Comparison of ENCODE assay signal across 11 cellular contexts in genomic region chr11:130523609-130524008, GRCh38.
A peak's percentile ranks its signal among the peaks of the same experiment; 100 is the strongest.
DNase-seq lines count a peak whose midpoint lies in the region; ATAC-seq and TF ChIP-seq lines count a peak whose summit lies in the region.
"Had no signal": no experiment of that assay in that cellular context is flagged by ENCODE, and none has a peak within 500 bp of the region (broad histone marks: within the 10 kb centered on the region; RNA-seq: fewer than 3 reads in every experiment).

No MANE protein-coding gene starts in this region.

- H3K9ac ChIP-seq in HUES64 (ENCODE audit: low read depth, low read length), result peak overlapping the region; percentile 4; the same call in 1 of the 2 replicates
- H3K9ac ChIP-seq in endodermal cell (ENCODE audit: extremely low read depth, low read length, poor library complexity, severe bottlenecking), result no peak overlapping the region
- H3K9ac ChIP-seq in mesendoderm (ENCODE audit: low read length), result no peak overlapping the region

- TF ChIP-seq CTCF in endodermal cell (conservative IDR thresholded peaks at IDR 0.05) (no peak), lung (IDR thresholded peaks at IDR 0.05; ENCODE audit: control extremely low read depth, extremely low read depth) (no peak)

- H3K56ac ChIP-seq in mesendoderm (ENCODE audit: low read length), result no peak overlapping the region

- ATAC-seq in lung (ENCODE audit: insufficient read depth, low FRiP score), result no peak
- no peak for ATAC-seq in GM19023 (IDR thresholded peaks at IDR 0.05; ENCODE audit: unreplicated experiment)

- WGBS in HUES64, result 44% methylated on average over 10 of the region's 10 CpGs
- WGBS in endodermal cell (ENCODE audit: insufficient coverage in 1 of 2, insufficient read length in 1 of 2), 2 experiments, result 73 to 74% methylated on average over 5 to 10 of the region's 10 CpGs
- 81 to 90% methylated on average over 10 of the region's 10 CpGs for WGBS in lung, 2 donors
- WGBS in mesendoderm (ENCODE audit: extremely low coverage, insufficient coverage, low lambda C conversion rate), result no CpG with 5 or more reads among the region's 10 CpGs

- no peaks in the 10 kb centered on the region for H3K36me3 ChIP-seq in HUES64 (ENCODE audit: insufficient read depth, low read length)
- no peaks in the 10 kb centered on the region for H3K36me3 ChIP-seq in endodermal cell (ENCODE audit: control insufficient read depth, insufficient read depth, low read length)
- no peaks in the 10 kb centered on the region for H3K36me3 ChIP-seq in lung (ENCODE audit: control insufficient read depth in 2 of 2, insufficient read depth in 2 of 2, low read length in 2 of 2)
- H3K36me3 ChIP-seq in mesendoderm (ENCODE audit: control insufficient read depth, insufficient read depth, low read length), result no peaks in the 10 kb centered on the region

- H2BK5ac ChIP-seq in mesendoderm (ENCODE audit: low read length), result no peak overlapping the region

- H3K27me3 Mint-ChIP-seq in endodermal cell (ENCODE audit: insufficient read depth), result peaks cover 13% of the 10 kb centered on the region
- H3K27me3 Mint-ChIP-seq: progenitor cell of endocrine pancreas had no signal

- H3K27ac ChIP-seq in HUES64 (ENCODE audit: low read depth, low read length), result no peak overlapping the region
- H3K27ac ChIP-seq in endodermal cell (ENCODE audit: low read depth, low read length), result no peak overlapping the region
- peak overlapping the region; percentile 30 to 80 for H3K27ac ChIP-seq in lung (ENCODE audit: low read depth in 1 of 2, low read length in 1 of 2)
- no peak overlapping the region for H3K27ac ChIP-seq in mesendoderm (ENCODE audit: low read depth, low read length)

- no peaks in the 10 kb centered on the region for H3K27me3 ChIP-seq in HUES64 (ENCODE audit: insufficient read depth, low read length)
- H3K27me3 ChIP-seq in endodermal cell (ENCODE audit: control insufficient read depth, insufficient read depth, low read length, poor library complexity, severe bottlenecking), result no peaks in the 10 kb centered on the region
- H3K27me3 ChIP-seq in lung (ENCODE audit: control insufficient read depth, insufficient read depth), result no peaks in the 10 kb centered on the region
- no peaks in the 10 kb centered on the region for H3K27me3 ChIP-seq in mesendoderm (ENCODE audit: insufficient read depth, low read length, poor library complexity)

- peaks cover 22% of the 10 kb centered on the region for H3K4me1 ChIP-seq in HUES64 (ENCODE audit: insufficient read depth, low read length)
- no peaks in the 10 kb centered on the region for H3K4me1 ChIP-seq in endodermal cell (ENCODE audit: control insufficient read depth, insufficient read depth, low read length)
- peaks cover 8 to 19% of the 10 kb centered on the region in 2 donors for H3K4me1 ChIP-seq in lung (ENCODE audit: control insufficient read depth in 2 of 2, insufficient read depth in 2 of 2, low read length in 2 of 2)
- peaks cover 6% of the 10 kb centered on the region for H3K4me1 ChIP-seq in mesendoderm (ENCODE audit: control insufficient read depth, low read depth, low read length)

- no peaks in the 10 kb centered on the region for H3K36me3 Mint-ChIP-seq in endodermal cell (ENCODE audit: low read depth)

- no peak overlapping the region for H2BK15ac ChIP-seq in mesendoderm (replicated peaks; ENCODE audit: low read depth)

- no peak overlapping the region for H2AK5ac ChIP-seq in mesendoderm (ENCODE audit: low read length)

- no peaks in the 10 kb centered on the region for H3K79me1 ChIP-seq in mesendoderm (ENCODE audit: low read length)

- no peaks in the 10 kb centered on the region for H3K79me2 ChIP-seq in mesendoderm (ENCODE audit: control insufficient read depth, insufficient read depth, low read length)

- no peak overlapping the region for H3K27ac Mint-ChIP-seq in endodermal cell
- H3K27ac Mint-ChIP-seq: progenitor cell of endocrine pancreas had no signal

- DNase-seq in A172 (ENCODE audit: low spot score) (peak; percentile 41), endodermal cell (peak; percentile 63), lung (ENCODE audit: low spot score) (peak; percentile 25), NCI-H2107 treated with DMSO at 0.1 percent for 48 hours (lab: John Stamatoyannopoulos, UW; ENCODE audit: unreplicated experiment) (no peak), superior temporal gyrus (ENCODE audit: extremely low spot score) (no peak), mesendoderm (no peak)
- DNase-seq: activated CD4-positive, alpha-beta T cell treated with anti-CD3 and anti-CD28 coated beads for 4 hours; NCI-H446 treated with DMSO at 0.1 percent for 48 hours had no signal

- no peak overlapping the region for H3K4me2 ChIP-seq in mesendoderm (ENCODE audit: low read length)

- no peak overlapping the region for H3K23ac ChIP-seq in mesendoderm (ENCODE audit: low read length)

- no peaks in the 10 kb centered on the region for H3K9me3 Mint-ChIP-seq in endodermal cell

- H3K9me3 ChIP-seq in HUES64 (ENCODE audit: insufficient read depth, low read depth, low read length), result no peaks in the 10 kb centered on the region
- H3K9me3 ChIP-seq in endodermal cell (ENCODE audit: control insufficient read depth, low read length), result no peaks in the 10 kb centered on the region
- peaks cover 0 to 3% of the 10 kb centered on the region in 2 donors for H3K9me3 ChIP-seq in lung (ENCODE audit: control insufficient read depth in 2 of 2, insufficient read depth in 1 of 2, low read length in 1 of 2)

- no peak overlapping the region for H3K4me3 ChIP-seq in HUES64 (ENCODE audit: low read length)
- no peak overlapping the region for H3K4me3 ChIP-seq in endodermal cell (ENCODE audit: low read length)
- no peak overlapping the region for H3K4me3 ChIP-seq in lung
- H3K4me3 ChIP-seq in mesendoderm (ENCODE audit: low read length), result no peak overlapping the region

- no peak overlapping the region for H3K4ac ChIP-seq in mesendoderm (ENCODE audit: low read depth, low read length)

- peaks cover 10% of the 10 kb centered on the region for H3K4me1 Mint-ChIP-seq in endodermal cell

- no peak overlapping the region for H3K4me3 Mint-ChIP-seq in endodermal cell

- H4K5ac ChIP-seq in mesendoderm (ENCODE audit: low read length), result no peak overlapping the region

- no peak overlapping the region for H2BK120ac ChIP-seq in mesendoderm (ENCODE audit: low read depth, low read length)

- H4K8ac ChIP-seq in mesendoderm (ENCODE audit: low read depth, low read length), result no peak overlapping the region

- no peak overlapping the region for H3K18ac ChIP-seq in mesendoderm (ENCODE audit: low read length)

Comparison
In these comparisons a context has a peak if more than half of its experiments do, and no peak if none do; other contexts are left out.
1. DNase-seq: peak in A172 (single experiment), endodermal cell (single experiment) and lung (single experiment); none in NCI-H2107 treated with DMSO at 0.1 percent for 48 hours (single experiment), superior temporal gyrus (single experiment) and mesendoderm (single experiment).
2. H3K27ac ChIP-seq: peak in lung (2 of 2); none in HUES64 (single experiment), endodermal cell (single experiment) and mesendoderm (single experiment).